ENCODE assay signal across 22 cellular contexts in genomic region chr20:18738888-18739287, GRCh38.
DNase-seq lines count a peak whose midpoint lies in the region; ATAC-seq, FAIRE-seq and TF ChIP-seq lines count a peak whose summit lies in the region.
"Had no signal": no experiment of that assay in that cellular context is flagged by ENCODE, and none has a peak within 500 bp of the region (broad histone marks: within the 10 kb centered on the region; RNA-seq: fewer than 3 reads in every experiment).

No MANE protein-coding gene starts in this region.

- RAD21 ChIA-PET in HCT116 (lab: Charles Lee; ENCODE audit: low non-redundant PET in 1 of 2, low total read pairs in 2 of 2, uncharacterized antibody in 2 of 2, unreplicated experiment in 2 of 2): no interaction called here

- no peak overlapping the region for H3K4me2 ChIP-seq in HCT116 (ENCODE audit: low read length)

- H3K4me1 ChIP-seq in HCT116 (ENCODE audit: control insufficient read depth in 1 of 2, insufficient read depth in 2 of 2, low read length in 2 of 2): peaks cover 0 to 8% of the 10 kb centered on the region in 2 experiments; a peak in 1 of 4 replicates
- peaks cover 0 to 11% of the 10 kb centered on the region in 2 donors for H3K4me1 ChIP-seq in muscle layer of duodenum (ENCODE audit: control insufficient read depth in 1 of 2, insufficient read depth in 2 of 2, low read length in 2 of 2)
- peaks cover 6% of the 10 kb centered on the region for H3K4me1 ChIP-seq in testis

- WGBS in testis, 2 donors: 100% methylated on average over 1 to 2 of the region's 2 CpGs

- no peaks in the 10 kb centered on the region for H4K20me1 ChIP-seq in HCT116 (ENCODE audit: insufficient read depth)

- ATAC-seq in HCT116: peak; percentile 47; the same call in 1 of the 2 replicates
- ATAC-seq: activated CD4-positive, alpha-beta T cell treated with anti-CD3 and anti-CD28 coated beads for 36 hours; GM12878; naive thymus-derived CD8-positive, alpha-beta T cell had no signal

- no peak for FAIRE-seq in GM19239 (lab: Jason Lieb, UNC)
- FAIRE-seq: bronchial epithelial cell, GM12878, H1 had no signal

- BruUV-seq in HCT116 (replicated peaks; lab: Mats Ljungman, UMichigan): no TSS peak

- POLR2A ChIA-PET in HCT116 (lab: Charles Lee): no interaction called here

- no peaks in the 10 kb centered on the region; a peak in 1 of 4 replicates for H3K36me3 ChIP-seq in HCT116 (ENCODE audit: control insufficient read depth in 1 of 2, insufficient read depth in 2 of 2, low read length in 2 of 2)
- H3K36me3 ChIP-seq in muscle layer of duodenum (ENCODE audit: control insufficient read depth in 1 of 2, insufficient read depth in 2 of 2, low read length in 2 of 2): peaks cover 0 to under 1% of the 10 kb centered on the region in 2 donors
- H3K36me3 ChIP-seq in testis (ENCODE audit: low read depth, missing control alignments): no peaks in the 10 kb centered on the region

- H3K9me3 ChIP-seq in HCT116 (ENCODE audit: control insufficient read depth in 1 of 2, insufficient read depth in 1 of 2, low read depth in 1 of 2, low read length in 2 of 2): no peaks in the 10 kb centered on the region
- no peaks in the 10 kb centered on the region for H3K9me3 ChIP-seq in muscle layer of duodenum (ENCODE audit: control insufficient read depth in 1 of 2, low read length in 2 of 2)
- no peaks in the 10 kb centered on the region for H3K9me3 ChIP-seq in testis

- intact Hi-C loops in HCT116 (cut with micrococcal nuclease): no loop called here
- intact Hi-C loops in testis (cut with DNase I; ENCODE audit: low total_unique reads): no loop called here

- CTCF ChIA-PET in HCT116 (lab: Charles Lee): no interaction called here

- no peaks in the 10 kb centered on the region for H3K9me2 ChIP-seq in HCT116 (ENCODE audit: insufficient read depth)

- DNase-seq in HCT116 (ENCODE audit: low read depth, low spot score) (no peak), caudate nucleus (lab: John Stamatoyannopoulos, UW) (no peak), testis (no peak), NCI-H146 treated with DMSO at 0.1 percent for 48 hours (lab: John Stamatoyannopoulos, UW; ENCODE audit: unreplicated experiment) (no peak), GM19239 (ENCODE audit: insufficient read length, low spot score) (no peak)
- no peak for DNase-seq in stimulated activated CD4-positive, alpha-beta T cell treated with anti-CD3 and anti-CD28 coated beads, Interleukin-4, amount 100 ng/mL, for 24 hours
- DNase-seq: activated CD4-positive, alpha-beta T cell treated with anti-CD3 and anti-CD28 coated beads for 36 hours; CD4-positive, alpha-beta T cell; dermis blood vessel endothelial cell; foreskin melanocyte; KG1; mammary epithelial cell; naive thymus-derived CD8-positive, alpha-beta T cell; NCI-H1694 treated with DMSO at 0.1 percent for 48 hours; OCI-M1; SHP77; stimulated activated CD4-positive, alpha-beta T cell treated with anti-CD3 and anti-CD28 coated beads, Interleukin-2, amount 100 ng/mL, for 48 hours had no signal

- TF ChIP-seq CTCF in HCT116 (IDR thresholded peaks at IDR 0.05 in 2 of 3, conservative IDR thresholded peaks at IDR 0.05 in 1 of 3; ENCODE audit: borderline replicate concordance in 1 of 3, insufficient read depth in 1 of 3, low read depth in 2 of 3, low read length in 2 of 3) (no peak), testis (IDR thresholded peaks at IDR 0.05) (no peak)

- H3K9ac ChIP-seq in HCT116 (ENCODE audit: low read length): no peak overlapping the region

- no peak overlapping the region for H3K4me3 ChIP-seq in HCT116 (replicated peaks in 1 of 2; ENCODE audit: low read depth in 1 of 2, low read length in 2 of 2)
- H3K4me3 ChIP-seq in muscle layer of duodenum (ENCODE audit: low read depth in 1 of 2, low read length in 2 of 2): no peak overlapping the region
- H3K4me3 ChIP-seq in testis: no peak overlapping the region
- H3K4me3 ChIP-seq: GM12878 had no signal

- H3K27ac ChIP-seq in HCT116 (ENCODE audit: low read depth, low read length): no peak overlapping the region
- H3K27ac ChIP-seq in caudate nucleus (ENCODE audit: low read depth, low read length): peak overlapping the region; percentile 61
- H3K27ac ChIP-seq in muscle layer of duodenum (ENCODE audit: low read length): peak overlapping the region; percentile 50
- H3K27ac ChIP-seq in testis: peak overlapping the region; percentile 32 to 55
- H3K27ac ChIP-seq: epithelial cell of prostate had no signal

- H3K79me2 ChIP-seq in HCT116 (ENCODE audit: insufficient read depth, low read length): no peaks in the 10 kb centered on the region

- no peak for TF ChIP-seq RAD21 in HCT116 (IDR thresholded peaks at IDR 0.05; ENCODE audit: low read depth)

- H2AFZ ChIP-seq in HCT116 (ENCODE audit: low read depth, low read length, poor library complexity, severe bottlenecking): no peak overlapping the region

- TF ChIP-seq POLR2A in HCT116 (IDR thresholded peaks at IDR 0.05; ENCODE audit: borderline replicate concordance, extremely low read depth, insufficient read depth, insufficient read length) (no peak), testis (IDR thresholded peaks at IDR 0.05) (no peak)

- H3K27me3 ChIP-seq in HCT116 (ENCODE audit: insufficient read depth, low read length) (no peaks in the 10 kb centered on the region), muscle layer of duodenum (ENCODE audit: low read depth, low read length) (no peaks in the 10 kb centered on the region), testis (no peaks in the 10 kb centered on the region)

TF ChIP-seq in HCT116, 20 proteins besides CTCF, POLR2A, EP300 and RAD21:
- TF ChIP-seq FOSL1 (IDR thresholded peaks at IDR 0.05; ENCODE audit: low read depth): no peak
- TF ChIP-seq POLR2AphosphoS5 (IDR thresholded peaks at IDR 0.05; ENCODE audit: low read depth, low read length): no peak
- TF ChIP-seq CEBPB (IDR thresholded peaks at IDR 0.05; ENCODE audit: low read depth): no peak
- TF ChIP-seq ZFX (IDR thresholded peaks at IDR 0.05): no peak
- TF ChIP-seq JUND (IDR thresholded peaks at IDR 0.05): no peak
- TF ChIP-seq SIN3A (IDR thresholded peaks at IDR 0.05; ENCODE audit: low read depth): no peak
- TF ChIP-seq SRF (IDR thresholded peaks at IDR 0.05; ENCODE audit: low read depth): no peak
- no peak for TF ChIP-seq MAX (IDR thresholded peaks at IDR 0.05)
- TF ChIP-seq ZNF274 (IDR thresholded peaks at IDR 0.05; ENCODE audit: low read depth, low read length): no peak
- no peak for TF ChIP-seq EZH2 (IDR thresholded peaks at IDR 0.05)
- no peak for TF ChIP-seq TCF7L2 (IDR thresholded peaks at IDR 0.05; ENCODE audit: borderline replicate concordance, extremely low read depth, insufficient read depth, insufficient read length)
- TF ChIP-seq, protein P1, sequence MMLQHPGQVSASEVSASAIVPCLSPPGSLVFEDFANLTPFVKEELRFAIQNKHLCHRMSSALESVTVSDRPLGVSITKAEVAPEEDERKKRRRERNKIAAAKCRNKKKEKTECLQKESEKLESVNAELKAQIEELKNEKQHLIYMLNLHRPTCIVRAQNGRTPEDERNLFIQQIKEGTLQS (IDR thresholded peaks at IDR 0.05): no peak
- no peak for TF ChIP-seq REST (IDR thresholded peaks at IDR 0.05; ENCODE audit: low read depth)
- no peak for TF ChIP-seq YY1 (IDR thresholded peaks at IDR 0.05; ENCODE audit: extremely low read depth, insufficient replicate concordance, low read depth, low read length)
